29 cellular contexts compared by ENCODE assay signal in genomic region chr20:63007472-63007721, GRCh38. TPM values are rescaled to one million over a fixed set of nuclear protein-coding genes. Genes with fewer than 3 reads are reported as not detected.
DNase-seq lines count a peak whose midpoint lies in the region; ATAC-seq and TF ChIP-seq lines count a peak whose summit lies in the region.
"Had no signal": no experiment of that assay in that cellular context is flagged by ENCODE, and none has a peak within 500 bp of the region (broad histone marks: within the 10 kb centered on the region; RNA-seq: fewer than 3 reads in every experiment).

No MANE protein-coding gene starts in this region.

- H3K36me3 ChIP-seq in BLaER1 treated with 17β-estradiol and CSF1 and Interleukin-3, amounts not matched to agents 10 nM and 100 nM, result no peaks in the 10 kb centered on the region
- H3K36me3 ChIP-seq in H7 (replicated peaks; ENCODE audit: control insufficient read depth, insufficient read depth, low read length), result no peaks in the 10 kb centered on the region
- H3K36me3 ChIP-seq: pancreas, right atrium auricular region, SJSA1, spleen, thoracic aorta had no signal

- no peak for ATAC-seq in central memory CD8-positive, alpha-beta T cell (replicated peaks; ENCODE audit: extremely low read depth, poor library complexity, severe bottlenecking)
- ATAC-seq in naive thymus-derived CD8-positive, alpha-beta T cell, result no peak
- ATAC-seq: activated CD4-positive, alpha-beta T cell treated with anti-CD3 and anti-CD28 coated beads for 36 hours; K562; natural killer cell treated with Interleukin-12 subunit alpha and Interleukin-12 subunit beta and Interleukin-15 and Interleukin-18, amount 100 ng/mL, for 72 hours; Panc1; pancreas had no signal

- peaks cover 22% of the 10 kb centered on the region for H3K36me3 Mint-ChIP-seq in central memory CD8-positive, alpha-beta T cell (ENCODE audit: insufficient read depth)
- peaks cover 0 to under 1% (median 0%) of the 10 kb centered on the region in 3 donors for H3K36me3 Mint-ChIP-seq in naive thymus-derived CD8-positive, alpha-beta T cell
- H3K36me3 Mint-ChIP-seq: natural killer cell treated with Interleukin-12 subunit alpha and Interleukin-12 subunit beta and Interleukin-15 and Interleukin-18, amount 100 ng/mL, for 72 hours had no signal

- peak overlapping the region in 7 of 11 experiments; percentile 32 to 73 (median 67); a peak in 13 of 22 replicates for H3K9ac ChIP-seq in BLaER1 treated with 17β-estradiol and CSF1 and Interleukin-3, amounts not matched to agents 10 nM and 100 nM

- H3K4me2 ChIP-seq in BLaER1 treated with 17β-estradiol and CSF1 and Interleukin-3, amounts not matched to agents 10 nM and 100 nM, result peak overlapping the region; percentile 75 to 100 (median 98)

- peaks cover 25% of the 10 kb centered on the region for H3K4me1 Mint-ChIP-seq in central memory CD8-positive, alpha-beta T cell
- peaks cover 18 to 33% (median 30%) of the 10 kb centered on the region in 4 donors for H3K4me1 Mint-ChIP-seq in naive thymus-derived CD8-positive, alpha-beta T cell

- peaks cover 0 to 72% (median 47%) of the 10 kb centered on the region in 11 experiments; a peak in 20 of 22 replicates for H4K20me1 ChIP-seq in BLaER1 treated with 17β-estradiol and CSF1 and Interleukin-3, amounts not matched to agents 10 nM and 100 nM

- POLR2A ChIA-PET in naive thymus-derived CD8-positive, alpha-beta T cell (lab: Charles Lee), result interaction anchor here (1.6 kb wide), 1 partner anchor 69 kb away, joined by 3 read pairs; the partner anchor contains the start of gene GID8

- 0 out of 22 replicates have a peak overlapping the region, but pooled peaks of 1 of the 11 experiments have one; percentile 34 for H3K27ac ChIP-seq in BLaER1 treated with 17β-estradiol and CSF1 and Interleukin-3, amounts not matched to agents 10 nM and 100 nM
- H3K27ac ChIP-seq: pancreas, right atrium auricular region, SJSA1, spleen, thoracic aorta had no signal

- H3K4me3 ChIP-seq in BLaER1 treated with 17β-estradiol and CSF1 and Interleukin-3, amounts not matched to agents 10 nM and 100 nM, result peak overlapping the region; percentile 45 to 69 (median 60); a peak in 19 of 20 replicates
- H3K4me3 ChIP-seq in H7 (ENCODE audit: insufficient read depth, low read depth, low read length), result peak overlapping the region; percentile 40
- H3K4me3 ChIP-seq: K562, SJSA1 had no signal

- H3K9me3 Mint-ChIP-seq in central memory CD8-positive, alpha-beta T cell, result no peaks in the 10 kb centered on the region
- peaks cover 0 to 1% (median 0%) of the 10 kb centered on the region in 9 donors for H3K9me3 Mint-ChIP-seq in naive thymus-derived CD8-positive, alpha-beta T cell
- H3K9me3 Mint-ChIP-seq: activated naive CD8-positive, alpha-beta T cell treated with anti-CD3 and anti-CD28 coated beads, Interleukin-2, amount 10 ng/mL, durations not matched to agents 7 days and 5 days; natural killer cell treated with Interleukin-12 subunit alpha and Interleukin-12 subunit beta and Interleukin-15 and Interleukin-18, amount 100 ng/mL, for 72 hours had no signal

- H3K27ac Mint-ChIP-seq in central memory CD8-positive, alpha-beta T cell (ENCODE audit: low read depth), result no peak overlapping the region
- H3K27ac Mint-ChIP-seq in naive thymus-derived CD8-positive, alpha-beta T cell, result no peak overlapping the region
- H3K27ac Mint-ChIP-seq: activated CD4-positive, alpha-beta T cell treated with anti-CD3 and anti-CD28 coated beads for 36 hours; activated naive CD8-positive, alpha-beta T cell treated with anti-CD3 and anti-CD28 coated beads, Interleukin-2, amount 10 ng/mL, durations not matched to agents 7 days and 5 days; natural killer cell treated with Interleukin-12 subunit alpha and Interleukin-12 subunit beta and Interleukin-15 and Interleukin-18, amount 100 ng/mL, for 72 hours had no signal

- peak overlapping the region; percentile 81 for H3K4me3 Mint-ChIP-seq in central memory CD8-positive, alpha-beta T cell
- H3K4me3 Mint-ChIP-seq in naive thymus-derived CD8-positive, alpha-beta T cell, result peak overlapping the region in 7 of 10 donors; percentile 7 to 87 (median 58)
- H3K4me3 Mint-ChIP-seq: activated CD4-positive, alpha-beta T cell treated with anti-CD3 and anti-CD28 coated beads for 36 hours; activated naive CD8-positive, alpha-beta T cell treated with anti-CD3 and anti-CD28 coated beads, Interleukin-2, amount 10 ng/mL, durations not matched to agents 7 days and 5 days; natural killer cell treated with Interleukin-12 subunit alpha and Interleukin-12 subunit beta and Interleukin-15 and Interleukin-18, amount 100 ng/mL, for 72 hours had no signal

- DNase-seq in H7, result peak; percentile 81
- DNase-seq in central memory CD8-positive, alpha-beta T cell (ENCODE audit: low spot score in 2 of 2), result no peak
- no peak for DNase-seq in naive thymus-derived CD8-positive, alpha-beta T cell
- no peak for DNase-seq in stimulated activated CD4-positive, alpha-beta T cell treated with anti-CD3 and anti-CD28 coated beads, Interleukin-2, amount 100 ng/mL, for 48 hours
- DNase-seq in GM20000 (ENCODE audit: low spot score), result no peak
- DNase-seq in NCI-H128 (lab: John Stamatoyannopoulos, UW; ENCODE audit: unreplicated experiment), result no peak
- DNase-seq: activated CD4-positive, alpha-beta T cell treated with anti-CD3 and anti-CD28 coated beads for 36 hours; EL; erythroblast; hippocampal formation; MM.1S; NCI-H510A treated with DMSO at 0.1 percent for 48 hours; spleen; stimulated activated CD4-positive, alpha-beta T cell treated with anti-CD3 and anti-CD28 coated beads, Interleukin-4, amount 100 ng/mL, for 1 hour had no signal

- peaks cover 44% of the 10 kb centered on the region for H3K27me3 Mint-ChIP-seq in central memory CD8-positive, alpha-beta T cell
- H3K27me3 Mint-ChIP-seq in naive thymus-derived CD8-positive, alpha-beta T cell, result peaks cover 21 to 75% (median 36%) of the 10 kb centered on the region in 5 donors

- TF ChIP-seq CTCF in GM20000 (IDR thresholded peaks at IDR 0.05; ENCODE audit: extremely low read depth, missing control alignments), result no peak

- peaks cover 65 to 97% (median 66%) of the 10 kb centered on the region in 11 experiments for H3K27me3 ChIP-seq in BLaER1 treated with 17β-estradiol and CSF1 and Interleukin-3, amounts not matched to agents 10 nM and 100 nM
- H3K27me3 ChIP-seq in H7 (ENCODE audit: control insufficient read depth, insufficient read depth, low read length), result peaks cover 66% of the 10 kb centered on the region

- peaks cover 37 to 98% (median 94%) of the 10 kb centered on the region in 10 experiments for H3K4me1 ChIP-seq in BLaER1 treated with 17β-estradiol and CSF1 and Interleukin-3, amounts not matched to agents 10 nM and 100 nM
- H3K4me1 ChIP-seq: pancreas had no signal

- H3K9me3 ChIP-seq in BLaER1 treated with 17β-estradiol and CSF1 and Interleukin-3, amounts not matched to agents 10 nM and 100 nM (replicated peaks in 1 of 11), result peaks cover 0 to under 1% (median 0%) of the 10 kb centered on the region in 11 experiments; a peak in 3 of 22 replicates
- H3K9me3 ChIP-seq: pancreas, SJSA1, thoracic aorta had no signal

RNA-seq across cellular contexts. Expression of gene BHLHE23, which starts 0.6 kb away (rescaled TPM):
- 2.1 TPM in 2 replicates for total RNA-seq in H7 (2014; rRNA removed; shearing (Covaris generic))
- not detected for total RNA-seq in naive thymus-derived CD8-positive, alpha-beta T cell
- polyA plus RNA-seq in naive thymus-derived CD8-positive, alpha-beta T cell, result not detected
- total RNA-seq: activated CD4-positive, alpha-beta T cell treated with anti-CD3 and anti-CD28 coated beads for 36 hours; activated CD8-positive, alpha-beta memory T cell treated with anti-CD3 and anti-CD28 coated beads for 36 hours; activated naive CD8-positive, alpha-beta T cell treated with anti-CD3 and anti-CD28 coated beads, Interleukin-2, amount 10 ng/mL, durations not matched to agents 7 days and 5 days; astrocyte; cerebellum; frontal cortex; K562; natural killer cell treated with Interleukin-12 subunit alpha and Interleukin-12 subunit beta and Interleukin-15 and Interleukin-18, amount 100 ng/mL, for 72 hours; pancreas; right atrium auricular region; SJSA1; spleen; T-helper 1 cell treated with Interleukin-12 subunit alpha and Interleukin-12 subunit beta and Interleukin-4 antibody, amounts not matched to agents 30 ng/mL and 1 ng/mL, for 36 hours; thoracic aorta had no signal
- polyA plus RNA-seq: K562, keratinocyte, pancreas, spleen had no signal

RNA-seq across cellular contexts. Expression of gene SLC17A9, which starts 54.9 kb away (rescaled TPM):
- 32.6 and 41.4 TPM in 2 replicates for total RNA-seq in H7 (2014; rRNA removed; shearing (Covaris generic))
- total RNA-seq in naive thymus-derived CD8-positive, alpha-beta T cell, result 10 to 100 TPM; 11.3 TPM
- polyA plus RNA-seq in naive thymus-derived CD8-positive, alpha-beta T cell, result 1 to 10 TPM; 1.2 to 2.0 (median 1.5) TPM
- total RNA-seq: SJSA1 had no signal
- polyA plus RNA-seq: keratinocyte had no signal
